ENCODE assay signal across 24 cellular contexts in the genomic region with DNA sequence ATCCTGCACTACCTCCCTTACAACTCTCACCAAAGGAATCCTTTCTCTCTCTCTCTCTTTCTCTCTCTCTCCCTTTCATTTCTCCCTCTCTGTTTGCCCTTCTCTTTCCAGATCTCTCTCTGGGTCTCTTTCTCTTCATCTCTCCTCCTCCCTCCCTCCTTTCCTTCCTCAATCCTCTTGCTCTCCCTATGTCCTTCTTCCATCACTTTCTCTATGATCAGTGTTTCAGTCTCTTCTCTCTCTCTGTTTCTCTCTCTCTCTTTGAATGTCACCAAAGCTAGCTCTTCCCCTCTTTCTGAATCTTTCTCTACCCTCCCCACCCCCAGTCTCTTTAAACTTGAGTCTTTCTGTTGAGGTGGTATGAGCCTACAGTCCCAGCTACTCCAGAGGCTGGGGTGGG. TPM values are rescaled to one million over a fixed set of nuclear protein-coding genes. Genes with fewer than 3 reads are reported as not detected.
"Had no signal": no experiment of that assay in that cellular context is flagged by ENCODE, and none has a peak within 500 bp of the region (broad histone marks: within the 10 kb centered on the region; RNA-seq: fewer than 3 reads in every experiment).

No MANE protein-coding gene starts in this region.

- H3K4me3 ChIP-seq: MG63, Peyer's patch, SJSA1, SK-N-MC had no signal

- H3K27ac ChIP-seq: HL-60, Peyer's patch, SJSA1, SK-N-MC had no signal

- DNase-seq: KBM-7, NCI-H1092, NCI-H1105 treated with DMSO at 0.1 percent for 48 hours, NCI-H1417 treated with DMSO at 0.1 percent for 48 hours, NCI-H146, NCI-H1694 treated with DMSO at 0.1 percent for 48 hours, NCI-H1930, NCI-H2081, NCI-H2107, NCI-H226, NCI-H446, NCI-H510A, NCI-H524 treated with DMSO at 0.1 percent for 48 hours, NCI-H69, NCI-H774, Peyer's patch, Right ventricle myocardium superior, SIG-M5 had no signal

- H3K4me1 ChIP-seq: Peyer's patch, SJSA1 had no signal

- H3K9me3 ChIP-seq: Peyer's patch, SJSA1 had no signal

- H3K27me3 ChIP-seq: MG63, Peyer's patch, SJSA1 had no signal

- H3K36me3 ChIP-seq: MG63, Peyer's patch, SJSA1 had no signal

RNA-seq across cellular contexts. Expression of a gene that starts 19.8 kb away (rescaled TPM):
- total RNA-seq: LHCN-M2, Right ventricle myocardium superior, RPMI7951, SJSA1 had no signal

RNA-seq across cellular contexts. Expression of a gene that starts 21.8 kb away (rescaled TPM):
- total RNA-seq: LHCN-M2, Peyer's patch, Right ventricle myocardium superior, RPMI7951, SJSA1 had no signal

RNA-seq across cellular contexts. Expression of a gene that starts 38.4 kb away (rescaled TPM):
- total RNA-seq: LHCN-M2, Peyer's patch, Right ventricle myocardium superior, RPMI7951, SJSA1 had no signal

RNA-seq across cellular contexts. Expression of a gene that starts 52.7 kb away (rescaled TPM):
- total RNA-seq: LHCN-M2, Right ventricle myocardium superior, RPMI7951, SJSA1 had no signal

RNA-seq across cellular contexts. Expression of a gene that starts 57.8 kb away (rescaled TPM):
- total RNA-seq: LHCN-M2, Peyer's patch, Right ventricle myocardium superior, RPMI7951, SJSA1 had no signal
